10 cellular contexts compared by ENCODE assay signal in genomic region chr10:11533328-11533781, GRCh38.
DNase-seq lines count a peak whose midpoint lies in the region; ATAC-seq and TF ChIP-seq lines count a peak whose summit lies in the region.
"Had no signal": no experiment of that assay in that cellular context is flagged by ENCODE, and none has a peak within 500 bp of the region (broad histone marks: within the 10 kb centered on the region; RNA-seq: fewer than 3 reads in every experiment).

No MANE protein-coding gene starts in this region.

- H4K20me1 ChIP-seq in SK-N-SH (ENCODE audit: insufficient read depth), result no peaks in the 10 kb centered on the region; the same call in 1 of the 2 replicates

- no peak overlapping the region for H3K4me3 ChIP-seq in SK-N-SH (ENCODE audit: low read depth in 2 of 2, low read length in 1 of 2)
- no peak overlapping the region for H3K4me3 ChIP-seq in testis
- H3K4me3 ChIP-seq: pancreas had no signal

- H3K79me2 ChIP-seq in SK-N-SH (ENCODE audit: insufficient read depth), result peaks cover 21% of the 10 kb centered on the region; the same call in 1 of the 2 replicates

- H3K4me2 ChIP-seq in SK-N-SH, result no peak overlapping the region

- no peak overlapping the region for H2AFZ ChIP-seq in SK-N-SH (ENCODE audit: low read depth)

- no peak overlapping the region for H3K27ac ChIP-seq in SK-N-SH (ENCODE audit: low read depth in 2 of 2, low read length in 1 of 2)
- peak overlapping the region in 1 of 2 donors; percentile 64 for H3K27ac ChIP-seq in testis
- H3K27ac ChIP-seq: pancreas had no signal

- in situ Hi-C loops in GM13977 (cut with MboI; ENCODE audit: low pct_unique_long_range_greater_than_20kb, low sequenced_read_pairs, unreplicated experiment), result loop anchor here (5.0 kb wide), 1 partner anchor 74 kb away; no protein-coding TSS in a partner anchor

- CTCF ChIA-PET in SK-N-SH (lab: Yijun Ruan, JAX), result interaction anchor here (0.7 to 2.0 kb wide), 5 partner anchors 12 to 192 kb away, joined by 3 to 6 read pairs (median 4); no protein-coding TSS in a partner anchor

- TF ChIP-seq EP300 in SK-N-SH (IDR thresholded peaks at IDR 0.05; ENCODE audit: borderline replicate concordance in 1 of 2, low read depth in 1 of 2, low read length in 1 of 2), result no peak

- TF ChIP-seq CTCF in GM13977 (IDR thresholded peaks at IDR 0.05; ENCODE audit: extremely low read depth, insufficient read depth, missing control alignments), result peak; percentile 3
- peak; percentile 36; the same call in 1 of the 2 replicates for TF ChIP-seq CTCF in SK-N-SH (IDR thresholded peaks at IDR 0.05)
- peak in 2 of 3 experiments; percentile 28 to 48 for TF ChIP-seq CTCF in testis (IDR thresholded peaks at IDR 0.05)

- H3K9ac ChIP-seq in SK-N-SH, result no peak overlapping the region

- DNase-seq in GM13977 (ENCODE audit: low spot score) (no peak), SK-N-SH (no peak), Right ventricle myocardium superior (no peak), testis (no peak), iPS-NIHi11 (ENCODE audit: low spot score) (no peak), SK-N-DZ (ENCODE audit: low spot score) (no peak)
- DNase-seq in activated CD4-positive, alpha-beta T cell treated with anti-CD3 and anti-CD28 coated beads, Interleukin-2, amount 50 U/mL, for 48 hours, result no peak
- DNase-seq: activated CD4-positive, CD25-positive, alpha-beta regulatory T cell treated with anti-CD3 and anti-CD28 coated beads, Interleukin-2, amount 50 U/mL, for 72 hours; pancreas had no signal

- no peak for TF ChIP-seq RAD21 in SK-N-SH (IDR thresholded peaks at IDR 0.05; ENCODE audit: low read length)

- peaks cover 6 to 7% of the 10 kb centered on the region in 2 experiments; a peak in 3 of 4 replicates for H3K4me1 ChIP-seq in SK-N-SH (ENCODE audit: control insufficient read depth in 1 of 2, insufficient read depth in 2 of 2, low read depth in 1 of 2, low read length in 1 of 2)
- peaks cover 5% of the 10 kb centered on the region for H3K4me1 ChIP-seq in testis

- POLR2A ChIA-PET in SK-N-SH (lab: Yijun Ruan, JAX), result no interaction called here

- no peaks in the 10 kb centered on the region for H3K36me3 ChIP-seq in SK-N-SH (replicated peaks in 1 of 2; ENCODE audit: control insufficient read depth in 1 of 2, insufficient read depth in 2 of 2, low read length in 1 of 2)
- no peaks in the 10 kb centered on the region for H3K36me3 ChIP-seq in testis (ENCODE audit: low read depth, missing control alignments)
- H3K36me3 ChIP-seq: pancreas had no signal

- intact Hi-C loops in Right ventricle myocardium superior (cut with DNase I), result no loop called here
- intact Hi-C loops in testis (cut with DNase I; ENCODE audit: low total_unique reads), result loop anchor here (10.0 kb wide), 1 partner anchor 81 kb away; the partner anchor contains the start of gene USP6NL

- no peaks in the 10 kb centered on the region for H3K9me2 ChIP-seq in SK-N-SH

- H3F3A ChIP-seq in SK-N-SH (replicated peaks; ENCODE audit: insufficient read depth), result no peaks in the 10 kb centered on the region

- H3K9me3 ChIP-seq in SK-N-SH, result no peaks in the 10 kb centered on the region
- no peaks in the 10 kb centered on the region for H3K9me3 ChIP-seq in testis
- H3K9me3 ChIP-seq: pancreas had no signal

- no peaks in the 10 kb centered on the region for H3K27me3 ChIP-seq in SK-N-SH (ENCODE audit: insufficient read depth)
- no peaks in the 10 kb centered on the region for H3K27me3 ChIP-seq in testis
- H3K27me3 ChIP-seq: pancreas had no signal

- ATAC-seq in Right ventricle myocardium superior (ENCODE audit: poor library complexity), result peak; percentile 57
- ATAC-seq in HG03571 (IDR thresholded peaks at IDR 0.05; ENCODE audit: unreplicated experiment), result no peak

- TF ChIP-seq POLR2A in testis (IDR thresholded peaks at IDR 0.05), result no peak

TF ChIP-seq in SK-N-SH, 30 proteins besides CTCF, POLR2A, EP300 and RAD21:
- no peak for TF ChIP-seq MEF2A (IDR thresholded peaks at IDR 0.05; ENCODE audit: borderline replicate concordance, low read depth)
- no peak for TF ChIP-seq CHD2 (IDR thresholded peaks at IDR 0.05; ENCODE audit: low read length, partially characterized antibody)
- no peak for TF ChIP-seq FOXJ3 (CRISPR knock-in tag; IDR thresholded peaks at IDR 0.05)
- no peak for TF ChIP-seq ZBTB33 (IDR thresholded peaks at IDR 0.05; ENCODE audit: borderline replicate concordance, low read depth)
- TF ChIP-seq YY1 (IDR thresholded peaks at IDR 0.05; ENCODE audit: low read depth), result no peak
- TF ChIP-seq SIN3A (IDR thresholded peaks at IDR 0.05; ENCODE audit: borderline replicate concordance, low read depth, low read length), result no peak
